In genomic region chr3:159762981-159763465, GRCh38 we compare ENCODE assay signal across 8 cellular contexts.
DNase-seq lines count a peak whose midpoint lies in the region; ATAC-seq, FAIRE-seq and TF ChIP-seq lines count a peak whose summit lies in the region.

No MANE protein-coding gene starts in this region.

- peak overlapping the region; percentile 59 for H3K4me3 ChIP-seq in kidney epithelial cell (ENCODE audit: low read depth, low read length)

- no peaks in the 10 kb centered on the region for H3K27me3 ChIP-seq in kidney epithelial cell (ENCODE audit: control insufficient read depth, insufficient read depth, low read length)

- FAIRE-seq in RCC 7860 (lab: Jason Lieb, UNC) = no peak

- ATAC-seq in GM19328 (IDR thresholded peaks at IDR 0.05; ENCODE audit: unreplicated experiment) (peak; percentile 41), HG03378 (IDR thresholded peaks at IDR 0.05; ENCODE audit: unreplicated experiment) (peak; percentile 37)

- in situ Hi-C loops in Caki2 (cut with HindIII; ENCODE audit: low pct_unique_long_range_greater_than_20kb, low sequenced_read_pairs) = no loop called here

- TF ChIP-seq CTCF in kidney epithelial cell (IDR thresholded peaks at IDR 0.05; ENCODE audit: insufficient read depth, low read length, poor library complexity, severe bottlenecking) = no peak

- DNase-seq in Caki2 (ENCODE audit: low read depth) = peak; percentile 95
- peak; percentile 89 for DNase-seq in RCC 7860 (ENCODE audit: low spot score)
- DNase-seq in cerebellum (ENCODE audit: low spot score) = peak; percentile 53
- DNase-seq in kidney epithelial cell (ENCODE audit: low read depth) = no peak
- DNase-seq in stimulated activated CD8-positive, alpha-beta memory T cell treated with anti-CD3 and anti-CD28 coated beads, Interleukin-15, amount 100 ng/mL, for 24 hours (ENCODE audit: low read depth) = peak; percentile 1
- DNase-seq in NCI-H446 treated with DMSO at 0.1 percent for 48 hours (lab: John Stamatoyannopoulos, UW) = no peak

- no peaks in the 10 kb centered on the region for H3K36me3 ChIP-seq in kidney epithelial cell (ENCODE audit: control insufficient read depth, insufficient read depth, low read length)

Comparison
In these comparisons a context has a peak if more than half of its experiments do, and no peak if none do; other contexts are left out.
1. DNase-seq: peak in Caki2 (single experiment), RCC 7860 (single experiment), cerebellum (single experiment) and stimulated activated CD8-positive, alpha-beta memory T cell treated with anti-CD3 and anti-CD28 coated beads, Interleukin-15, amount 100 ng/mL, for 24 hours (single experiment); none in kidney epithelial cell (single experiment) and NCI-H446 treated with DMSO at 0.1 percent for 48 hours (single experiment).